In genomic region chr11:80733776-80734175, GRCh38 we compare ENCODE assay signal across 22 cellular contexts.
"Had no signal": no experiment of that assay in that cellular context is flagged by ENCODE, and none has a peak within 500 bp of the region (broad histone marks: within the 10 kb centered on the region; RNA-seq: fewer than 3 reads in every experiment).

No MANE protein-coding gene starts in this region.

- DNase-seq: activated CD4-positive, alpha-beta memory T cell treated with anti-CD3 and anti-CD28 coated beads, Interleukin-2, amount 10 ng/mL, durations not matched to agents 7 days and 5 days; activated CD4-positive, alpha-beta T cell treated with anti-CD3 and anti-CD28 coated beads, Interleukin-2, amount 50 U/mL, for 1 hour; activated CD4-positive, CD25-positive, alpha-beta regulatory T cell; activated gamma-delta T cell; activated naive CD4-positive, alpha-beta T cell treated with anti-CD3 and anti-CD28 coated beads for 36 hours; activated T-cell treated with anti-CD3 and anti-CD28 coated beads for 4 hours; activated T-cell treated with anti-CD3 and anti-CD28 coated beads, Interleukin-2, amount 50 U/mL, for 48 hours; amygdala; MM.1S; NCI-H187; NCI-H2081; NCI-H345; NCI-H510A treated with DMSO at 0.1 percent for 48 hours; OCI-M1; RPMI8226; SK-N-SH; T-helper 1 cell had no signal

- ATAC-seq: activated T-helper 17 cell treated with anti-CD3 and anti-CD28 coated beads, Interleukin-2, amount 50 U/mL, for 72 hours; Panc1; Right ventricle myocardium inferior had no signal

- H3K4me3 ChIP-seq: cardiac muscle cell had no signal

- H3K9ac ChIP-seq: SK-N-SH had no signal

- H3K36me3 ChIP-seq: cardiac muscle cell had no signal

- H3K27ac ChIP-seq: cardiac muscle cell, VCaP had no signal

- H3K4me2 ChIP-seq: SK-N-SH had no signal

- H3K9me3 ChIP-seq: SK-N-SH had no signal

- H3K27me3 ChIP-seq: cardiac muscle cell had no signal
